ENCODE assay signal across 28 cellular contexts in the genomic region with DNA sequence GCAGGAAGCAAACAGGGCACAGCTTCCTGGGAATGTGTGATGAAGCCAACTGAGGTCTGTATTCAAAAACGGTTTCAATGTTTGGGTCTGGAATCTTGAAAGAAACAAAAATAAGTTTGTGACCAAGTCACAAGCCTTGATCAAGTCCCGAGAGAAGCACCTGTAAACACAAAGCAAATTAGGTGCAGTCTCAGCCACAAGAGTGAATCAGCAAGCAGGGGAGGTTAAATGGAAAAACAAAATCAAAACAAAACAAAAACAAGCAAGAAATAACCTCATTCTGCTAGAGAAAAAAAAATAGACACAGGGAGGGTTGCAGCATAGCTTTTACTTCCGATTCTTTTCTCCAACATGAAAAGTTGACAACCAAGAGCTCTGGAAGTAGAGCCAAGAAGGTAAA.
A peak's percentile ranks its signal among the peaks of the same experiment; 100 is the strongest.
DNase-seq lines count a peak whose midpoint lies in the region; ATAC-seq and TF ChIP-seq lines count a peak whose summit lies in the region.
"Had no signal": no experiment of that assay in that cellular context is flagged by ENCODE, and none has a peak within 500 bp of the region (broad histone marks: within the 10 kb centered on the region; RNA-seq: fewer than 3 reads in every experiment).

No MANE protein-coding gene starts in this region.

- peaks cover 24% of the 10 kb centered on the region for H3K27me3 Mint-ChIP-seq in activated T-helper 17 cell treated with anti-CD3 and anti-CD28 coated beads, Interleukin-2, amount 50 U/mL, for 72 hours
- H3K27me3 Mint-ChIP-seq in activated naive CD4-positive, alpha-beta T cell treated with anti-CD3 and anti-CD28 coated beads for 36 hours (ENCODE audit: low read depth) = peaks cover 10% of the 10 kb centered on the region

- ATAC-seq in GM19324 (IDR thresholded peaks at IDR 0.05; ENCODE audit: low FRiP score, unreplicated experiment) (peak; percentile 56), HG02870 (IDR thresholded peaks at IDR 0.05; ENCODE audit: unreplicated experiment) (peak; percentile 45), HG03571 (IDR thresholded peaks at IDR 0.05; ENCODE audit: unreplicated experiment) (no peak)
- peak; percentile 86 for ATAC-seq in activated T-helper 17 cell treated with anti-CD3 and anti-CD28 coated beads, Interleukin-2, amount 50 U/mL, for 72 hours (replicated peaks)
- ATAC-seq: activated CD4-positive, CD25-positive, alpha-beta regulatory T cell treated with anti-CD3 and anti-CD28 coated beads, Interleukin-2, amount 50 U/mL, for 24 hours; activated CD8-positive, alpha-beta memory T cell treated with anti-CD3 and anti-CD28 coated beads, Interleukin-2, amount 10 ng/mL, durations not matched to agents 7 days and 5 days; gastrocnemius medialis; PC-3; right lobe of liver had no signal

- H3K4me3 ChIP-seq in GM12865 (ENCODE audit: low read depth, low read length) = no peak overlapping the region
- H3K4me3 ChIP-seq: BLaER1 treated with 17β-estradiol and CSF1 and Interleukin-3, amounts not matched to agents 10 nM and 100 nM; esophagus muscularis mucosa; gastrocnemius medialis; right lobe of liver; upper lobe of left lung had no signal

- H3K4me3 Mint-ChIP-seq in activated T-helper 17 cell treated with anti-CD3 and anti-CD28 coated beads, Interleukin-2, amount 50 U/mL, for 72 hours = peak overlapping the region; percentile 39
- no peak overlapping the region for H3K4me3 Mint-ChIP-seq in activated naive CD4-positive, alpha-beta T cell treated with anti-CD3 and anti-CD28 coated beads for 36 hours
- H3K4me3 Mint-ChIP-seq: activated CD8-positive, alpha-beta memory T cell treated with anti-CD3 and anti-CD28 coated beads, Interleukin-2, amount 10 ng/mL, durations not matched to agents 7 days and 5 days; nephron progenitor cell had no signal

- DNase-seq in GM12865 (ENCODE audit: low read depth) (peak; percentile 44), AG20443 (ENCODE audit: low spot score) (no peak)
- no peak for DNase-seq in stimulated activated CD4-positive, alpha-beta T cell treated with anti-CD3 and anti-CD28 coated beads, Interleukin-4, amount 100 ng/mL, for 4 hours
- no peak for DNase-seq in activated naive CD4-positive, alpha-beta T cell treated with anti-CD3 and anti-CD28 coated beads for 36 hours
- DNase-seq: ACHN; activated CD8-positive, alpha-beta memory T cell treated with anti-CD3 and anti-CD28 coated beads, Interleukin-2, amount 10 ng/mL, durations not matched to agents 7 days and 5 days; activated effector memory CD4-positive, alpha-beta T cell treated with anti-CD3 and anti-CD28 coated beads, Interleukin-2, amount 50 U/mL, for 16 hours; Caco-2; DND-41; gastrocnemius medialis; hippocampal formation; islet precursor cell; Kasumi-1; NCI-H1092; NCI-H2029; nephron progenitor cell; PC-3; right lobe of liver; SHP77 treated with DMSO at 0.1 percent for 48 hours; SW 1271; upper lobe of left lung had no signal

- TF ChIP-seq CTCF in GM12865 (IDR thresholded peaks at IDR 0.05; ENCODE audit: insufficient read depth, low read depth, low read length, missing control alignments) = no peak

- H3K27ac Mint-ChIP-seq in activated T-helper 17 cell treated with anti-CD3 and anti-CD28 coated beads, Interleukin-2, amount 50 U/mL, for 72 hours = peak overlapping the region; percentile 84
- no peak overlapping the region for H3K27ac Mint-ChIP-seq in activated naive CD4-positive, alpha-beta T cell treated with anti-CD3 and anti-CD28 coated beads for 36 hours
- H3K27ac Mint-ChIP-seq: activated CD8-positive, alpha-beta memory T cell treated with anti-CD3 and anti-CD28 coated beads, Interleukin-2, amount 10 ng/mL, durations not matched to agents 7 days and 5 days; nephron progenitor cell had no signal

- intact Hi-C loops in activated naive CD4-positive, alpha-beta T cell treated with anti-CD3 and anti-CD28 coated beads for 36 hours (cut with micrococcal nuclease) = no loop called here

- peaks cover 14% of the 10 kb centered on the region for H3K9me3 Mint-ChIP-seq in activated T-helper 17 cell treated with anti-CD3 and anti-CD28 coated beads, Interleukin-2, amount 50 U/mL, for 72 hours
- peaks cover 2% of the 10 kb centered on the region for H3K9me3 Mint-ChIP-seq in activated naive CD4-positive, alpha-beta T cell treated with anti-CD3 and anti-CD28 coated beads for 36 hours

- CTCF ChIA-PET in activated naive CD4-positive, alpha-beta T cell treated with anti-CD3 and anti-CD28 coated beads for 36 hours (lab: Charles Lee) = no interaction called here

- peaks cover 22% of the 10 kb centered on the region for H3K4me1 Mint-ChIP-seq in activated T-helper 17 cell treated with anti-CD3 and anti-CD28 coated beads, Interleukin-2, amount 50 U/mL, for 72 hours
- H3K4me1 Mint-ChIP-seq in activated naive CD4-positive, alpha-beta T cell treated with anti-CD3 and anti-CD28 coated beads for 36 hours (ENCODE audit: low read depth) = peaks cover 4% of the 10 kb centered on the region

- no peaks in the 10 kb centered on the region for H3K36me3 Mint-ChIP-seq in activated T-helper 17 cell treated with anti-CD3 and anti-CD28 coated beads, Interleukin-2, amount 50 U/mL, for 72 hours (ENCODE audit: low read depth)
- no peaks in the 10 kb centered on the region for H3K36me3 Mint-ChIP-seq in activated naive CD4-positive, alpha-beta T cell treated with anti-CD3 and anti-CD28 coated beads for 36 hours (ENCODE audit: low read depth)
